Comparison of ENCODE assay signal across 21 cellular contexts in genomic region chr5:73007051-73007450, GRCh38.
"Had no signal": no experiment of that assay in that cellular context is flagged by ENCODE, and none has a peak within 500 bp of the region (broad histone marks: within the 10 kb centered on the region; RNA-seq: fewer than 3 reads in every experiment).

No MANE protein-coding gene starts in this region.

- H3K9me3 ChIP-seq: ovary, right atrium auricular region, sigmoid colon had no signal

- H2AFZ ChIP-seq: hepatocyte had no signal

- H3K79me2 ChIP-seq: hepatocyte had no signal

- H3K4me3 Mint-ChIP-seq: endodermal cell, natural killer cell, neural crest cell had no signal

- H3K27ac Mint-ChIP-seq: endodermal cell, natural killer cell had no signal

- H3K9me3 Mint-ChIP-seq: endodermal cell, natural killer cell, neural crest cell had no signal

- H3K27me3 ChIP-seq: hepatocyte, ovary, right atrium auricular region, sigmoid colon had no signal

- DNase-seq: dermis blood vessel endothelial cell; endodermal cell; erythroblast; foreskin melanocyte; head of caudate nucleus; kidney; left cardiac atrium; left ventricle myocardium superior; mesenchymal stem cell; natural killer cell; nucleus accumbens; ovary; sigmoid colon; stimulated activated CD4-positive, alpha-beta T cell treated with anti-CD3 and anti-CD28 coated beads, Interleukin-2, amount 100 ng/mL, for 48 hours; stimulated activated naive CD4-positive, alpha-beta T cell treated with Interleukin-2 at 50 U/mL for 16 hours; trophoblast cell had no signal

- H3K4me1 ChIP-seq: right atrium auricular region, sigmoid colon had no signal

- H3K36me3 ChIP-seq: ovary had no signal

- H3K4me2 ChIP-seq: hepatocyte, smooth muscle cell had no signal

- H3K36me3 Mint-ChIP-seq: natural killer cell had no signal

- ATAC-seq: left cardiac atrium, left ventricle myocardium superior, natural killer cell had no signal

- H3K4me1 Mint-ChIP-seq: endodermal cell, natural killer cell had no signal

- H3K27ac ChIP-seq: hepatocyte, ovary, right atrium auricular region, sigmoid colon had no signal

- H3K4me3 ChIP-seq: hepatocyte, lung, ovary, right atrium auricular region, sigmoid colon, smooth muscle cell had no signal
